In genomic region chr17:57979076-57979475, GRCh38 we compare ENCODE assay signal across 21 cellular contexts.
"Had no signal": no experiment of that assay in that cellular context is flagged by ENCODE, and none has a peak within 500 bp of the region (broad histone marks: within the 10 kb centered on the region; RNA-seq: fewer than 3 reads in every experiment).

No MANE protein-coding gene starts in this region.

- DNase-seq: effector CD8-positive, alpha-beta T cell; heart right ventricle; hypothalamus; kidney glomerular epithelial cell; mammary epithelial cell; natural killer cell; posterior cingulate gyrus; sigmoid colon; stimulated activated CD4-positive, alpha-beta T cell treated with anti-CD3 and anti-CD28 coated beads, Interleukin-12 subunit alpha, Interleukin-12 subunit beta, amount 100 ng/mL, for 4 hours; stimulated activated naive CD4-positive, alpha-beta T cell; stomach; thyroid gland; uterus had no signal

- H3K9me3 ChIP-seq: heart right ventricle, right atrium auricular region, sigmoid colon, stomach, suprapubic skin, thyroid gland, uterus had no signal

- H3K4me1 ChIP-seq: uterus had no signal

- H3K36me3 ChIP-seq: uterus had no signal

- H3K4me3 Mint-ChIP-seq: natural killer cell, type B pancreatic cell had no signal

- H3K9me3 Mint-ChIP-seq: natural killer cell, neural crest cell, type B pancreatic cell had no signal

- H3K27me3 Mint-ChIP-seq: type B pancreatic cell had no signal

- H3K27ac Mint-ChIP-seq: natural killer cell, type B pancreatic cell had no signal

- ATAC-seq: esophagus mucosa, heart right ventricle, left lobe of liver, natural killer cell had no signal

- H3K27ac ChIP-seq: coronary artery, heart right ventricle, right atrium auricular region, skin epidermis, stomach, suprapubic skin, thyroid gland, uterus had no signal

- H3K4me3 ChIP-seq: coronary artery, heart right ventricle, right atrium auricular region, sigmoid colon, skin epidermis, stomach, suprapubic skin, thyroid gland, uterus had no signal
